In the genomic region with DNA sequence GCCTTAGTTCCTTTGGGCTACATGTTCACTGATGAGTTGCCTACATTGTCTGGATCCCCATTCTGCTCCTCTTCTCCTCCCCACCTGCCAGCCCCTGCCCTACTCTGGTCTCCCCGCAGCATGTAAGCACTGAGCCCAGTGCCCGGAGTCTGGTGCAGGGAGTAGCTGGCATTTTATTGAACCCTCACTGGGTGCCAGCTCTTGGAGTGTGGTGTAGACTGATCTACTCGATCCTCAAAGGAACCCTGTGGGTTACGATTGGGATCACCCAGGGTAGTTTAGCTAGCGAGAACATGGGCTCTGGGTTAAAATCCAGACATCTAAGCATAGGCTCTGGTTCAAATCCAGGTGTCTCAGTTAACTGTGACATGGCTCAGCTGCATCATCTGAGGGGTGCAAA, we compare ENCODE assay signal across 24 cellular contexts. TPM values are rescaled to one million over a fixed set of nuclear protein-coding genes. Genes with fewer than 3 reads are reported as not detected.
DNase-seq lines count a peak whose midpoint lies in the region; ATAC-seq and TF ChIP-seq lines count a peak whose summit lies in the region.
"Had no signal": no experiment of that assay in that cellular context is flagged by ENCODE, and none has a peak within 500 bp of the region (broad histone marks: within the 10 kb centered on the region; RNA-seq: fewer than 3 reads in every experiment).

No MANE protein-coding gene starts in this region.

- H4K5ac ChIP-seq in IMR-90 (ENCODE audit: low read depth, low read length) (no peak overlapping the region), H9 (ENCODE audit: insufficient read length, low read depth, low read length) (no peak overlapping the region)

- no peak overlapping the region for H3K27ac Mint-ChIP-seq in stimulated activated effector memory CD8-positive, alpha-beta T cell treated with anti-CD3 and anti-CD28 coated beads, Interleukin-12 subunit alpha, Interleukin-12 subunit beta, amount 100 ng/mL, for 72 hours
- H3K27ac Mint-ChIP-seq in effector memory CD8-positive, alpha-beta T cell: no peak overlapping the region
- peak overlapping the region in 1 of 3 experiments; percentile 89; a peak in 1 of 7 replicates for H3K27ac Mint-ChIP-seq in H9
- H3K27ac Mint-ChIP-seq: CD14-positive monocyte; CD4-positive, alpha-beta T cell had no signal

- H3K9ac ChIP-seq in IMR-90 (ENCODE audit: low read depth, low read length): no peak overlapping the region
- H3K9ac ChIP-seq in neuronal stem cell (ENCODE audit: low read depth, low read length, poor library complexity): no peak overlapping the region
- no peak overlapping the region for H3K9ac ChIP-seq in H9 (ENCODE audit: extremely low read depth, insufficient read length, low read length)
- H3K9ac ChIP-seq: BLaER1 treated with 17β-estradiol and CSF1 and Interleukin-3, amounts not matched to agents 10 nM and 100 nM had no signal

- H3K27me3 Mint-ChIP-seq in effector memory CD8-positive, alpha-beta T cell: peaks cover 26 to 44% of the 10 kb centered on the region in 2 donors
- no peaks in the 10 kb centered on the region for H3K27me3 Mint-ChIP-seq in H9 (ENCODE audit: low read depth)

- dilution Hi-C loops in IMR-90 (cut with HindIII; ENCODE audit: low sequenced_read_pairs, unreplicated experiment): no loop called here

- no peak for TF ChIP-seq POLR2A in IMR-90 (IDR thresholded peaks at IDR 0.05; ENCODE audit: low read depth, low read length)
- TF ChIP-seq POLR2A in Peyer's patch (IDR thresholded peaks at IDR 0.05): no peak

- H4K20me1 ChIP-seq in IMR-90 (ENCODE audit: insufficient read depth, low read length) (no peaks in the 10 kb centered on the region), H9 (ENCODE audit: control insufficient read depth, insufficient read depth, insufficient read length) (no peaks in the 10 kb centered on the region)
- H4K20me1 ChIP-seq: BLaER1 treated with 17β-estradiol and CSF1 and Interleukin-3, amounts not matched to agents 10 nM and 100 nM had no signal

- H4K91ac ChIP-seq in IMR-90 (ENCODE audit: insufficient read depth, low read depth, low read length): no peak overlapping the region
- H4K91ac ChIP-seq in neuronal stem cell (ENCODE audit: low read depth, low read length, poor library complexity): no peak overlapping the region
- no peak overlapping the region for H4K91ac ChIP-seq in H9 (ENCODE audit: insufficient read length, low read depth, low read length)

- no peak overlapping the region for H3K56ac ChIP-seq in IMR-90 (ENCODE audit: extremely low read depth, insufficient read depth, low read length)
- H3K56ac ChIP-seq in H9 (ENCODE audit: insufficient read length, low read depth, low read length): no peak overlapping the region

- POLR2A ChIA-PET in IMR-90 (lab: Charles Lee; ENCODE audit: unreplicated experiment): no interaction called here

- BruUV-seq in IMR-90 (replicated peaks; lab: Mats Ljungman, UMichigan): no TSS peak

- no peaks in the 10 kb centered on the region for H3K4me1 ChIP-seq in right atrium auricular region
- H3K4me1 ChIP-seq in left ventricle myocardium inferior: no peaks in the 10 kb centered on the region
- no peaks in the 10 kb centered on the region for H3K4me1 ChIP-seq in IMR-90 (ENCODE audit: control insufficient read depth, insufficient read depth, low read length)
- H3K4me1 ChIP-seq in neuronal stem cell (ENCODE audit: control insufficient read depth in 2 of 2, insufficient read depth in 1 of 2, low read depth in 1 of 2, low read length in 2 of 2): no peaks in the 10 kb centered on the region
- no peaks in the 10 kb centered on the region for H3K4me1 ChIP-seq in H9 (ENCODE audit: insufficient read depth, low read length)
- H3K4me1 ChIP-seq in Peyer's patch: no peaks in the 10 kb centered on the region
- H3K4me1 ChIP-seq: A549, BE2C had no signal

- H2AK9ac ChIP-seq in IMR-90 (replicated peaks; ENCODE audit: low read depth, low read length, poor library complexity): peak overlapping the region; percentile 3

- H3K4me1 Mint-ChIP-seq in stimulated activated effector memory CD8-positive, alpha-beta T cell treated with anti-CD3 and anti-CD28 coated beads, Interleukin-12 subunit alpha, Interleukin-12 subunit beta, amount 100 ng/mL, for 72 hours: no peaks in the 10 kb centered on the region
- no peaks in the 10 kb centered on the region for H3K4me1 Mint-ChIP-seq in effector memory CD8-positive, alpha-beta T cell (ENCODE audit: low read depth in 2 of 2)
- peaks cover 2 to 4% of the 10 kb centered on the region in 2 experiments; a peak in 3 of 4 replicates for H3K4me1 Mint-ChIP-seq in H9
- H3K4me1 Mint-ChIP-seq: CD14-positive monocyte had no signal

- no peaks in the 10 kb centered on the region for H3K79me2 ChIP-seq in H9 (ENCODE audit: insufficient read depth, low read length)

- no peak overlapping the region for H2BK20ac ChIP-seq in IMR-90 (ENCODE audit: low read depth, low read length)
- no peak overlapping the region for H2BK20ac ChIP-seq in H9 (ENCODE audit: low read depth, low read length, poor library complexity, severe bottlenecking)

- H2AK5ac ChIP-seq in IMR-90 (ENCODE audit: low read depth, low read length) (no peak overlapping the region), neuronal stem cell (ENCODE audit: low read depth, low read length) (no peak overlapping the region), H9 (ENCODE audit: insufficient read length, low read length) (no peak overlapping the region)

- H3K4ac ChIP-seq in IMR-90 (ENCODE audit: low read depth, low read length) (no peak overlapping the region), neuronal stem cell (ENCODE audit: low read length) (no peak overlapping the region), H9 (ENCODE audit: low read depth, low read length) (no peak overlapping the region)

- no peak overlapping the region for H3K4me3 ChIP-seq in right atrium auricular region
- H3K4me3 ChIP-seq in left ventricle myocardium inferior: no peak overlapping the region
- H3K4me3 ChIP-seq in IMR-90 (ENCODE audit: insufficient read depth, low read depth, low read length): no peak overlapping the region
- peak overlapping the region in 1 of 2 donors; percentile 30 for H3K4me3 ChIP-seq in neuronal stem cell (ENCODE audit: low read length in 2 of 2)
- no peak overlapping the region for H3K4me3 ChIP-seq in Peyer's patch
- H3K4me3 ChIP-seq: A549; BLaER1 treated with 17β-estradiol and CSF1 and Interleukin-3, amounts not matched to agents 10 nM and 100 nM had no signal

- H3K36me3 ChIP-seq in right atrium auricular region: no peaks in the 10 kb centered on the region
- H3K36me3 ChIP-seq in left ventricle myocardium inferior: no peaks in the 10 kb centered on the region
- H3K36me3 ChIP-seq in IMR-90 (ENCODE audit: control insufficient read depth, insufficient read depth, low read length): no peaks in the 10 kb centered on the region
- H3K36me3 ChIP-seq in neuronal stem cell (replicated peaks in 1 of 2; ENCODE audit: control insufficient read depth in 2 of 2, insufficient read depth in 2 of 2, low read length in 2 of 2): no peaks in the 10 kb centered on the region
- no peaks in the 10 kb centered on the region for H3K36me3 ChIP-seq in Peyer's patch
- H3K36me3 ChIP-seq: BE2C; BLaER1 treated with 17β-estradiol and CSF1 and Interleukin-3, amounts not matched to agents 10 nM and 100 nM had no signal

- WGBS in IMR-90 (ENCODE audit: extremely low coverage in 2 of 2, insufficient read length in 1 of 2), 2 experiments: 75% methylated on average over 2 of the region's 5 CpGs; no CpG with 5 or more reads in 1 of the 2 experiments
- WGBS in neuronal stem cell (ENCODE audit: extremely low coverage in 2 of 2, insufficient read length in 2 of 2, insufficient replicate concordance in 1 of 2), 2 donors: no CpG with 5 or more reads among the region's 5 CpGs
- WGBS in H9 (ENCODE audit: extremely low coverage, insufficient read length, low lambda C conversion rate): no CpG with 5 or more reads among the region's 5 CpGs

- H3K14ac ChIP-seq in IMR-90 (replicated peaks; ENCODE audit: low read depth, low read length) (no peak overlapping the region), neuronal stem cell (ENCODE audit: low read length) (no peak overlapping the region), H9 (ENCODE audit: insufficient read depth, low read length) (no peak overlapping the region)

- H3K27ac ChIP-seq in right atrium auricular region (no peak overlapping the region), left ventricle myocardium inferior (replicated peaks) (no peak overlapping the region), IMR-90 (ENCODE audit: insufficient read depth, low read length) (no peak overlapping the region), neuronal stem cell (replicated peaks; ENCODE audit: low read length) (no peak overlapping the region), H9 (ENCODE audit: insufficient read length, low read depth, low read length) (no peak overlapping the region), Peyer's patch (no peak overlapping the region)
- H3K27ac ChIP-seq: A549; BLaER1 treated with 17β-estradiol and CSF1 and Interleukin-3, amounts not matched to agents 10 nM and 100 nM had no signal

- H3K36me3 Mint-ChIP-seq in stimulated activated effector memory CD8-positive, alpha-beta T cell treated with anti-CD3 and anti-CD28 coated beads, Interleukin-12 subunit alpha, Interleukin-12 subunit beta, amount 100 ng/mL, for 72 hours: no peaks in the 10 kb centered on the region
- no peaks in the 10 kb centered on the region for H3K36me3 Mint-ChIP-seq in effector memory CD8-positive, alpha-beta T cell (ENCODE audit: insufficient read depth)
- no peaks in the 10 kb centered on the region for H3K36me3 Mint-ChIP-seq in H9 (ENCODE audit: insufficient read depth in 1 of 3, low read depth in 3 of 3)
- H3K36me3 Mint-ChIP-seq: CD14-positive monocyte had no signal

- DNase-seq in right atrium auricular region (ENCODE audit: low spot score): peak; percentile 50
- no peak for DNase-seq in left ventricle myocardium inferior
- no peak for DNase-seq in IMR-90
- DNase-seq in neuronal stem cell (ENCODE audit: low spot score): no peak
- peak in 1 of 2 donors; percentile 41 for DNase-seq in stimulated activated effector memory CD8-positive, alpha-beta T cell treated with anti-CD3 and anti-CD28 coated beads, Interleukin-12 subunit alpha, Interleukin-12 subunit beta, amount 100 ng/mL, for 72 hours (ENCODE audit: low spot score in 2 of 2)
- DNase-seq in effector memory CD8-positive, alpha-beta T cell: no peak
- no peak for DNase-seq in H9
- no peak for DNase-seq in Peyer's patch
- DNase-seq: 8988T; ACHN; BE2C; Calu3; CD4-positive, alpha-beta T cell; COR-L47; DMS53; DMS79 treated with DMSO at 0.1 percent for 48 hours; GF-D8; GOT3; HCEC 1CT had no signal

- no peak overlapping the region for H3K23ac ChIP-seq in IMR-90 (ENCODE audit: low read depth, low read length)
- H3K23ac ChIP-seq in neuronal stem cell (ENCODE audit: low read depth, low read length, poor library complexity): no peak overlapping the region
- H3K23ac ChIP-seq in H9 (ENCODE audit: insufficient read length, low read depth, low read length): no peak overlapping the region

- H3K23me2 ChIP-seq in H9 (ENCODE audit: insufficient read length, low read depth, low read length, poor library complexity, severe bottlenecking): no peaks in the 10 kb centered on the region

- ATAC-seq in IMR-90 (ENCODE audit: low read depth): no peak
- peak; percentile 26 for ATAC-seq in stimulated activated effector memory CD8-positive, alpha-beta T cell treated with anti-CD3 and anti-CD28 coated beads, Interleukin-12 subunit alpha, Interleukin-12 subunit beta, amount 100 ng/mL, for 72 hours
- no peak for ATAC-seq in effector memory CD8-positive, alpha-beta T cell (replicated peaks)

- H2BK120ac ChIP-seq in IMR-90 (ENCODE audit: low read depth, low read length) (no peak overlapping the region), neuronal stem cell (ENCODE audit: low read depth, low read length) (no peak overlapping the region), H9 (ENCODE audit: low read depth, low read length, poor library complexity, severe bottlenecking) (no peak overlapping the region)

- H3T11ph ChIP-seq in H9 (ENCODE audit: low read length): no peak overlapping the region

- CTCF ChIA-PET in IMR-90 (lab: Yijun Ruan, JAX): no interaction called here

- no peaks in the 10 kb centered on the region for H3K27me3 ChIP-seq in right atrium auricular region
- peaks cover 27% of the 10 kb centered on the region for H3K27me3 ChIP-seq in left ventricle myocardium inferior (ENCODE audit: low read depth)
- no peaks in the 10 kb centered on the region; the same call in 1 of the 2 replicates for H3K27me3 ChIP-seq in IMR-90 (ENCODE audit: control insufficient read depth, insufficient read depth, low read length)
- peaks cover 0 to 2% (median 0%) of the 10 kb centered on the region in 3 experiments for H3K27me3 ChIP-seq in neuronal stem cell (ENCODE audit: control insufficient read depth in 3 of 3, insufficient read depth in 3 of 3, low read depth in 1 of 3, low read length in 3 of 3)
- H3K27me3 ChIP-seq in H9 (ENCODE audit: insufficient read depth, low read length): no peaks in the 10 kb centered on the region
- H3K27me3 ChIP-seq in Peyer's patch: no peaks in the 10 kb centered on the region
- H3K27me3 ChIP-seq: BLaER1 treated with 17β-estradiol and CSF1 and Interleukin-3, amounts not matched to agents 10 nM and 100 nM had no signal

- no peak overlapping the region for H3K4me3 Mint-ChIP-seq in stimulated activated effector memory CD8-positive, alpha-beta T cell treated with anti-CD3 and anti-CD28 coated beads, Interleukin-12 subunit alpha, Interleukin-12 subunit beta, amount 100 ng/mL, for 72 hours
- H3K4me3 Mint-ChIP-seq in effector memory CD8-positive, alpha-beta T cell: no peak overlapping the region
- H3K4me3 Mint-ChIP-seq in H9: no peak overlapping the region
- H3K4me3 Mint-ChIP-seq: CD14-positive monocyte; CD4-positive, alpha-beta T cell had no signal

- H3K9me1 ChIP-seq in IMR-90 (ENCODE audit: insufficient read depth, low read length): no peaks in the 10 kb centered on the region

- intact Hi-C loops in left ventricle myocardium inferior (cut with micrococcal nuclease): no loop called here
- intact Hi-C loops in IMR-90 (cut with micrococcal nuclease): no loop called here

- H4K8ac ChIP-seq in IMR-90 (ENCODE audit: low read depth in 2 of 2, low read length in 2 of 2) (no peak overlapping the region), neuronal stem cell (ENCODE audit: low read depth, low read length) (no peak overlapping the region), H9 (replicated peaks; ENCODE audit: insufficient read length, low read depth, low read length) (no peak overlapping the region)

- H3K18ac ChIP-seq in IMR-90 (ENCODE audit: low read depth, low read length) (no peak overlapping the region), neuronal stem cell (ENCODE audit: low read length) (no peak overlapping the region), H9 (ENCODE audit: insufficient read length, low read depth, low read length) (no peak overlapping the region)

- TF ChIP-seq CTCF in right atrium auricular region (IDR thresholded peaks at IDR 0.05): no peak
- no peak for TF ChIP-seq CTCF in left ventricle myocardium inferior (IDR thresholded peaks at IDR 0.05; ENCODE audit: borderline replicate concordance)
- TF ChIP-seq CTCF in IMR-90 (conservative IDR thresholded peaks at IDR 0.05; ENCODE audit: low read depth, low read length): no peak
- TF ChIP-seq CTCF in H9 (conservative IDR thresholded peaks at IDR 0.05): no peak
- TF ChIP-seq CTCF in Peyer's patch (IDR thresholded peaks at IDR 0.05): no peak

- no peak overlapping the region for H2AFZ ChIP-seq in IMR-90 (replicated peaks; ENCODE audit: low read length, poor library complexity)
- no peak overlapping the region for H2AFZ ChIP-seq in neuronal stem cell (ENCODE audit: low read length)
- no peak overlapping the region for H2AFZ ChIP-seq in H9 (ENCODE audit: low read length)

- H3K9me3 ChIP-seq in right atrium auricular region: no peaks in the 10 kb centered on the region
- H3K9me3 ChIP-seq in left ventricle myocardium inferior (replicated peaks): peaks cover 3% of the 10 kb centered on the region
- no peaks in the 10 kb centered on the region for H3K9me3 ChIP-seq in IMR-90 (ENCODE audit: control insufficient read depth, insufficient read depth, low read length)
- H3K9me3 ChIP-seq in neuronal stem cell (replicated peaks in 1 of 2; ENCODE audit: control insufficient read depth in 2 of 2, insufficient read depth in 1 of 2, low read depth in 1 of 2, low read length in 2 of 2): no peaks in the 10 kb centered on the region
- H3K9me3 ChIP-seq in H9 (ENCODE audit: control insufficient read depth, low read depth, low read length): no peaks in the 10 kb centered on the region
- H3K9me3 ChIP-seq in Peyer's patch: no peaks in the 10 kb centered on the region
- H3K9me3 ChIP-seq: A549, BE2C had no signal

- no peak overlapping the region for H2BK15ac ChIP-seq in IMR-90 (ENCODE audit: low read depth, low read length)
- no peak overlapping the region for H2BK15ac ChIP-seq in neuronal stem cell (ENCODE audit: low read length)
- no peak overlapping the region for H2BK15ac ChIP-seq in H9 (ENCODE audit: low read depth, low read length)

- peak overlapping the region; percentile 26 for H2BK12ac ChIP-seq in neuronal stem cell (ENCODE audit: low read length)
- no peak overlapping the region for H2BK12ac ChIP-seq in H9 (ENCODE audit: insufficient read length, low read depth, low read length)

- TF ChIP-seq RAD21 in IMR-90 (IDR thresholded peaks at IDR 0.05; ENCODE audit: low read length): no peak

- no peaks in the 10 kb centered on the region for H3K9me3 Mint-ChIP-seq in stimulated activated effector memory CD8-positive, alpha-beta T cell treated with anti-CD3 and anti-CD28 coated beads, Interleukin-12 subunit alpha, Interleukin-12 subunit beta, amount 100 ng/mL, for 72 hours
- H3K9me3 Mint-ChIP-seq in effector memory CD8-positive, alpha-beta T cell: no peaks in the 10 kb centered on the region
- H3K9me3 Mint-ChIP-seq in H9: 0 out of 5 replicates have a peak, but pooled peaks cover 0 to 2% of the 10 kb centered on the region in 2 experiments

- in situ Hi-C loops in IMR-90 (cut with MboI; ENCODE audit: low sequenced_read_pairs): no loop called here

- H2BK5ac ChIP-seq in IMR-90 (ENCODE audit: low read depth, low read length, poor library complexity, severe bottlenecking) (no peak overlapping the region), neuronal stem cell (ENCODE audit: low read length) (no peak overlapping the region), H9 (ENCODE audit: insufficient read length, low read length) (no peak overlapping the region)

- H3K4me2 ChIP-seq in IMR-90 (ENCODE audit: low read depth, low read length): no peak overlapping the region
- no peak overlapping the region for H3K4me2 ChIP-seq in neuronal stem cell (ENCODE audit: insufficient read depth, low read length, poor library complexity, severe bottlenecking)
- H3K4me2 ChIP-seq in H9 (ENCODE audit: insufficient read depth, insufficient read length, low read length): no peak overlapping the region
- H3K4me2 ChIP-seq: A549 had no signal

- H3K79me1 ChIP-seq in IMR-90 (ENCODE audit: low read depth in 1 of 2, low read length in 2 of 2) (no peaks in the 10 kb centered on the region), neuronal stem cell (ENCODE audit: low read depth, low read length) (no peaks in the 10 kb centered on the region), H9 (ENCODE audit: insufficient read depth, low read depth, low read length, poor library complexity, severe bottlenecking) (no peaks in the 10 kb centered on the region)

RNA-seq across cellular contexts. Expression of a gene that starts 8.3 kb away (rescaled TPM):
- not detected for total RNA-seq in right atrium auricular region
- not detected for total RNA-seq in left ventricle myocardium inferior
- not detected in 2 replicates for total RNA-seq in IMR-90 (2012; rRNA removed)
- polyA plus RNA-seq in IMR-90 (2012; rRNA removed): not detected in 2 replicates
- not detected in 2 replicates for polyA plus RNA-seq in IMR-90 (2012; cell fraction: cytosol; rRNA removed)
- polyA plus RNA-seq in IMR-90 (2012; cell fraction: nucleus; rRNA removed; ENCODE audit: low replicate concordance): not detected in 2 replicates
- polyA plus RNA-seq in neuronal stem cell (2013, experiment 1 of 2): not detected
- polyA plus RNA-seq in neuronal stem cell (2013, experiment 2 of 2): not detected
- total RNA-seq in H9 (2021): not detected in 2 replicates
- not detected for total RNA-seq in Peyer's patch
- total RNA-seq: CD4-positive, alpha-beta T cell; G401 had no signal
- polyA plus RNA-seq: CD14-positive monocyte had no signal

RNA-seq across cellular contexts. Expression of a gene that starts 35.0 kb away (rescaled TPM):
- total RNA-seq in right atrium auricular region (not detected), left ventricle myocardium inferior (not detected), IMR-90 (2012; rRNA removed) (not detected in 2 replicates), H9 (2021) (not detected in 2 replicates), Peyer's patch (not detected)
- polyA plus RNA-seq in IMR-90 (2012; rRNA removed): not detected in 2 replicates
- not detected in 2 replicates for polyA plus RNA-seq in IMR-90 (2012; cell fraction: cytosol; rRNA removed)
- not detected in 2 replicates for polyA plus RNA-seq in IMR-90 (2012; cell fraction: nucleus; rRNA removed; ENCODE audit: low replicate concordance)
- not detected for polyA plus RNA-seq in neuronal stem cell (2013, experiment 1 of 2)
- not detected for polyA plus RNA-seq in neuronal stem cell (2013, experiment 2 of 2)
- total RNA-seq: Calu3; CD4-positive, alpha-beta T cell; Daoy; G401 had no signal
- polyA plus RNA-seq: A549, CD14-positive monocyte had no signal

RNA-seq across cellular contexts. Expression of a gene that starts 38.4 kb away (rescaled TPM):
- total RNA-seq in right atrium auricular region: not detected
- total RNA-seq in left ventricle myocardium inferior: not detected
- total RNA-seq in IMR-90 (2012; rRNA removed): not detected in 2 replicates
- not detected in 2 replicates for polyA plus RNA-seq in IMR-90 (2012; rRNA removed)
- not detected in 2 replicates for polyA plus RNA-seq in IMR-90 (2012; cell fraction: cytosol; rRNA removed)
- polyA plus RNA-seq in IMR-90 (2012; cell fraction: nucleus; rRNA removed; ENCODE audit: low replicate concordance): not detected in 2 replicates
- polyA plus RNA-seq in neuronal stem cell (2013, experiment 1 of 2): not detected
- polyA plus RNA-seq in neuronal stem cell (2013, experiment 2 of 2): not detected
- not detected in 2 replicates for total RNA-seq in H9 (2021)
- total RNA-seq in Peyer's patch: not detected
- total RNA-seq: Calu3; CD4-positive, alpha-beta T cell; Daoy; G401 had no signal
- polyA plus RNA-seq: CD14-positive monocyte had no signal

RNA-seq across cellular contexts. Expression of a gene that starts 56.9 kb away (rescaled TPM):
- total RNA-seq in right atrium auricular region (1 to 10 TPM; 2.4 to 8.8 TPM), left ventricle myocardium inferior (4.4 TPM), IMR-90 (2012; rRNA removed) (0.54 and 0.56 TPM in 2 replicates), H9 (2021) (not detected in 2 replicates), Peyer's patch (1,000 to 10,000 TPM in 1 of 4 donors, 100 to 1,000 TPM in 3; 102 to 1,757 (median 637) TPM)
- 1.2 and 1.4 TPM in 2 replicates for polyA plus RNA-seq in IMR-90 (2012; rRNA removed)
- 0.85 and 1.2 TPM in 2 replicates for polyA plus RNA-seq in IMR-90 (2012; cell fraction: cytosol; rRNA removed)
- polyA plus RNA-seq in IMR-90 (2012; cell fraction: nucleus; rRNA removed; ENCODE audit: low replicate concordance): 0.29 and 0.33 TPM in 2 replicates
- not detected for polyA plus RNA-seq in neuronal stem cell (2013, experiment 1 of 2)
- 0.03 TPM for polyA plus RNA-seq in neuronal stem cell (2013, experiment 2 of 2)
- total RNA-seq: G401 had no signal
